ENCODE assay signal across 30 cellular contexts in the genomic region with DNA sequence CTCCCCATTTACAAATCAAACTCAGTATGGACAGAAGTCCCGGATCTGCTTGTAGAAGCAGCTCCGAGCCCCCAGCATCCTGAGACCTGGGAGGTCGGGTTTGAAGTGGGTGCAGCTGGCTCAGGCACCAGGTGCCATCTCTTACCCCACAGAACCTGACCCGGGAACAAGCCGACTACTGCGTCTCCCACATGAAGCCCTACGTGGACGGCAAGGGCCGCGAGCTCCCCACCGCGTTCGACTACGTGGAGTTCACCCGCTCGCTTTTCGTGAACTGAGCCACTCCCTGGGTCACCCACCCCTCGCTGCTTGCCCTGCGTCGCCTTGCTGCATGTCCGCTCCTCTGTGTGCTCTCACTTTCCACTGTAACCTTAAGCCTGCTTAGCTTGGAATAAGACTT. TPM values are rescaled to one million over a fixed set of nuclear protein-coding genes. Genes with fewer than 3 reads are reported as not detected.
DNase-seq lines count a peak whose midpoint lies in the region; ATAC-seq and TF ChIP-seq lines count a peak whose summit lies in the region.
"Had no signal": no experiment of that assay in that cellular context is flagged by ENCODE, and none has a peak within 500 bp of the region (broad histone marks: within the 10 kb centered on the region; RNA-seq: fewer than 3 reads in every experiment).

No MANE protein-coding gene starts in this region.

- H3K9me2 ChIP-seq in PC-9 (ENCODE audit: insufficient read depth) = no peaks in the 10 kb centered on the region

- CTCF ChIA-PET in PC-9 (lab: Charles Lee) = no interaction called here
- CTCF ChIA-PET in activated CD4-positive, alpha-beta T cell treated with anti-CD3 and anti-CD28 coated beads for 36 hours (lab: Charles Lee) = interaction anchor here (0.6 to 1.3 kb wide), 2 partner anchors 292 to 434 kb away, joined by 4 to 5 read pairs; no protein-coding TSS in a partner anchor

- H4K20me1 ChIP-seq in PC-9 (ENCODE audit: insufficient read depth) = no peaks in the 10 kb centered on the region

- no peaks in the 10 kb centered on the region for H3K9me3 ChIP-seq in PC-9 (ENCODE audit: insufficient read depth, low read depth)
- H3K9me3 ChIP-seq in gastroesophageal sphincter = no peaks in the 10 kb centered on the region
- H3K9me3 ChIP-seq: heart left ventricle, right lobe of liver had no signal

- WGBS in gastroesophageal sphincter (ENCODE audit: low coverage in 1 of 2), 2 donors = 83 to 93% methylated on average over 11 to 17 of the region's 21 CpGs

- BruUV-seq in PC-9 (replicated peaks; lab: Mats Ljungman, UMichigan) = TSS peak; percentile 20

- no peak for TF ChIP-seq POLR2A in gastroesophageal sphincter (IDR thresholded peaks at IDR 0.05)

- H3K4me2 ChIP-seq in PC-9 = no peak overlapping the region

- no peak overlapping the region for H3K27ac ChIP-seq in PC-9
- H3K27ac ChIP-seq in gastroesophageal sphincter = peak overlapping the region in 3 of 4 donors; percentile 21 to 89 (median 31)
- H3K27ac ChIP-seq: parathyroid adenoma, right lobe of liver had no signal

- H3K36me3 ChIP-seq in PC-9 (ENCODE audit: low read depth) = peaks cover 11% of the 10 kb centered on the region
- H3K36me3 ChIP-seq in gastroesophageal sphincter = peaks cover 0 to 67% of the 10 kb centered on the region in 2 donors

- POLR2A ChIA-PET in PC-9 (lab: Charles Lee; ENCODE audit: unreplicated experiment) = no interaction called here
- POLR2A ChIA-PET in activated CD4-positive, alpha-beta T cell treated with anti-CD3 and anti-CD28 coated beads for 36 hours (lab: Charles Lee) = interaction anchor here (0.6 to 0.9 kb wide), 2 partner anchors 12 to 258 kb away, joined by 3 to 5 read pairs; no protein-coding TSS in a partner anchor

- no peaks in the 10 kb centered on the region for H3K27me3 Mint-ChIP-seq in activated T-cell treated with anti-CD3 and anti-CD28 coated beads, Interleukin-2, amount 50 U/mL, for 72 hours (ENCODE audit: low read depth)
- no peaks in the 10 kb centered on the region for H3K27me3 Mint-ChIP-seq in progenitor cell of endocrine pancreas
- H3K27me3 Mint-ChIP-seq in activated CD4-positive, alpha-beta T cell treated with anti-CD3 and anti-CD28 coated beads for 36 hours = no peaks in the 10 kb centered on the region
- H3K27me3 Mint-ChIP-seq: activated CD8-positive, alpha-beta T cell treated with anti-CD3 and anti-CD28 coated beads for 36 hours; activated naive CD4-positive, alpha-beta T cell treated with anti-CD3 and anti-CD28 coated beads, Interleukin-2, amount 50 U/mL, for 24 hours; naive thymus-derived CD4-positive, alpha-beta T cell; T-cell had no signal

- no peaks in the 10 kb centered on the region for H3K79me2 ChIP-seq in PC-9 (ENCODE audit: low read depth)
- H3K79me2 ChIP-seq: parathyroid adenoma had no signal

- peaks cover 32% of the 10 kb centered on the region for H3K4me1 ChIP-seq in PC-9 (replicated peaks; ENCODE audit: insufficient read depth)
- peaks cover 3 to 48% (median 27%) of the 10 kb centered on the region in 3 donors for H3K4me1 ChIP-seq in gastroesophageal sphincter
- H3K4me1 ChIP-seq: parathyroid adenoma had no signal

- H3F3A ChIP-seq in PC-9 (ENCODE audit: insufficient read depth, low read depth) = peaks cover 53% of the 10 kb centered on the region; the same call in 1 of the 2 replicates

- no peak overlapping the region for H3K4me3 Mint-ChIP-seq in activated T-cell treated with anti-CD3 and anti-CD28 coated beads, Interleukin-2, amount 50 U/mL, for 72 hours
- H3K4me3 Mint-ChIP-seq in progenitor cell of endocrine pancreas (ENCODE audit: low read depth) = no peak overlapping the region
- no peak overlapping the region for H3K4me3 Mint-ChIP-seq in activated CD4-positive, alpha-beta T cell treated with anti-CD3 and anti-CD28 coated beads for 36 hours
- H3K4me3 Mint-ChIP-seq: activated CD8-positive, alpha-beta T cell treated with anti-CD3 and anti-CD28 coated beads for 36 hours; activated naive CD4-positive, alpha-beta T cell treated with anti-CD3 and anti-CD28 coated beads, Interleukin-2, amount 50 U/mL, for 24 hours; activated T-cell treated with anti-CD3 and anti-CD28 coated beads, Interleukin-2, amount 50 U/mL, for 4 hours; CD8-positive, alpha-beta T cell; naive thymus-derived CD4-positive, alpha-beta T cell; T-cell had no signal

- H3K36me3 Mint-ChIP-seq in activated T-cell treated with anti-CD3 and anti-CD28 coated beads, Interleukin-2, amount 50 U/mL, for 72 hours (ENCODE audit: insufficient read depth in 2 of 2) = peaks cover 3 to 12% of the 10 kb centered on the region in 2 donors
- peaks cover 12% of the 10 kb centered on the region for H3K36me3 Mint-ChIP-seq in progenitor cell of endocrine pancreas (ENCODE audit: insufficient read depth)
- peaks cover 27% of the 10 kb centered on the region for H3K36me3 Mint-ChIP-seq in activated CD4-positive, alpha-beta T cell treated with anti-CD3 and anti-CD28 coated beads for 36 hours (ENCODE audit: low read depth)

- DNase-seq in activated T-cell treated with anti-CD3 and anti-CD28 coated beads, Interleukin-2, amount 50 U/mL, for 72 hours = no peak
- no peak for DNase-seq in activated T-cell treated with anti-CD3 and anti-CD28 coated beads for 4 hours
- no peak for DNase-seq in PC-9
- DNase-seq in progenitor cell of endocrine pancreas (ENCODE audit: low spot score, unreplicated experiment) = no peak
- no peak for DNase-seq in activated CD4-positive, alpha-beta T cell treated with anti-CD3 and anti-CD28 coated beads for 36 hours
- no peak for DNase-seq in SW 1271 (lab: John Stamatoyannopoulos, UW)
- DNase-seq: activated CD4-positive, CD25-positive, alpha-beta regulatory T cell treated with anti-CD3 and anti-CD28 coated beads, Interleukin-2, amount 50 U/mL, for 72 hours; activated CD8-positive, alpha-beta T cell treated with anti-CD3 and anti-CD28 coated beads for 36 hours; activated T-cell treated with anti-CD3 and anti-CD28 coated beads, Interleukin-2, amount 50 U/mL, for 4 hours; AML-193; CD8-positive, alpha-beta T cell; cerebellar nuclear complex; effector CD4-positive, alpha-beta T cell; erythroblast; KBM-7; naive thymus-derived CD4-positive, alpha-beta T cell; NCI-H1417 treated with DMSO at 0.1 percent for 48 hours; NCI-H2107; NCI-H446; OCI-M1; SHP77 treated with DMSO at 0.1 percent for 48 hours; stimulated activated CD4-positive, alpha-beta T cell treated with anti-CD3 and anti-CD28 coated beads, Interleukin-15, amount 100 ng/mL, for 24 hours; T-cell; trophoblast cell had no signal

- H3K9me3 Mint-ChIP-seq in activated T-cell treated with anti-CD3 and anti-CD28 coated beads, Interleukin-2, amount 50 U/mL, for 72 hours = no peaks in the 10 kb centered on the region
- no peaks in the 10 kb centered on the region for H3K9me3 Mint-ChIP-seq in progenitor cell of endocrine pancreas (ENCODE audit: low read depth)
- no peaks in the 10 kb centered on the region for H3K9me3 Mint-ChIP-seq in activated CD4-positive, alpha-beta T cell treated with anti-CD3 and anti-CD28 coated beads for 36 hours (ENCODE audit: low read depth)
- H3K9me3 Mint-ChIP-seq: activated CD8-positive, alpha-beta T cell treated with anti-CD3 and anti-CD28 coated beads for 36 hours; activated naive CD4-positive, alpha-beta T cell treated with anti-CD3 and anti-CD28 coated beads, Interleukin-2, amount 50 U/mL, for 24 hours; activated T-cell treated with anti-CD3 and anti-CD28 coated beads, Interleukin-2, amount 50 U/mL, for 4 hours; CD8-positive, alpha-beta T cell; naive thymus-derived CD4-positive, alpha-beta T cell; T-cell had no signal

- ATAC-seq in activated T-cell treated with anti-CD3 and anti-CD28 coated beads, Interleukin-2, amount 50 U/mL, for 72 hours (replicated peaks in 1 of 2) = no peak
- no peak for ATAC-seq in gastroesophageal sphincter
- ATAC-seq in activated CD4-positive, alpha-beta T cell treated with anti-CD3 and anti-CD28 coated beads for 36 hours = no peak
- ATAC-seq in GM19324 (IDR thresholded peaks at IDR 0.05; ENCODE audit: low FRiP score, unreplicated experiment) = no peak
- ATAC-seq: activated CD8-positive, alpha-beta T cell treated with anti-CD3 and anti-CD28 coated beads for 36 hours; activated T-cell treated with anti-CD3 and anti-CD28 coated beads, Interleukin-2, amount 50 U/mL, for 4 hours; CD8-positive, alpha-beta T cell; heart left ventricle; naive thymus-derived CD4-positive, alpha-beta T cell; right lobe of liver; T-cell had no signal

- TF ChIP-seq EP300 in gastroesophageal sphincter (IDR thresholded peaks at IDR 0.05) = no peak

- H3K27me3 ChIP-seq in PC-9 (ENCODE audit: insufficient read depth, low read depth) (no peaks in the 10 kb centered on the region), gastroesophageal sphincter (no peaks in the 10 kb centered on the region)
- H3K27me3 ChIP-seq: heart left ventricle, right lobe of liver had no signal

- H3K27ac Mint-ChIP-seq in activated T-cell treated with anti-CD3 and anti-CD28 coated beads, Interleukin-2, amount 50 U/mL, for 72 hours = peak overlapping the region; percentile 1
- H3K27ac Mint-ChIP-seq in progenitor cell of endocrine pancreas = peak overlapping the region; percentile 80
- no peak overlapping the region for H3K27ac Mint-ChIP-seq in activated CD4-positive, alpha-beta T cell treated with anti-CD3 and anti-CD28 coated beads for 36 hours
- H3K27ac Mint-ChIP-seq: activated CD8-positive, alpha-beta T cell treated with anti-CD3 and anti-CD28 coated beads for 36 hours; activated naive CD4-positive, alpha-beta T cell treated with anti-CD3 and anti-CD28 coated beads, Interleukin-2, amount 50 U/mL, for 24 hours; CD8-positive, alpha-beta T cell; T-cell had no signal

- intact Hi-C loops in PC-9 (cut with micrococcal nuclease; ENCODE audit: unreplicated experiment) = no loop called here
- intact Hi-C loops in activated CD4-positive, alpha-beta T cell treated with anti-CD3 and anti-CD28 coated beads for 36 hours (cut with DNase I, micrococcal nuclease) = no loop called here

- H3K4me3 ChIP-seq in PC-9 = no peak overlapping the region
- no peak overlapping the region for H3K4me3 ChIP-seq in gastroesophageal sphincter
- H3K4me3 ChIP-seq: heart left ventricle, right lobe of liver had no signal

- no peaks in the 10 kb centered on the region for H3K4me1 Mint-ChIP-seq in activated T-cell treated with anti-CD3 and anti-CD28 coated beads, Interleukin-2, amount 50 U/mL, for 72 hours (ENCODE audit: low read depth)
- peaks cover 2% of the 10 kb centered on the region for H3K4me1 Mint-ChIP-seq in progenitor cell of endocrine pancreas (ENCODE audit: low read depth)
- H3K4me1 Mint-ChIP-seq in activated CD4-positive, alpha-beta T cell treated with anti-CD3 and anti-CD28 coated beads for 36 hours = no peaks in the 10 kb centered on the region
- H3K4me1 Mint-ChIP-seq: activated naive CD4-positive, alpha-beta T cell treated with anti-CD3 and anti-CD28 coated beads, Interleukin-2, amount 50 U/mL, for 24 hours; T-cell had no signal

- no peak overlapping the region for H2AFZ ChIP-seq in PC-9
- H2AFZ ChIP-seq: parathyroid adenoma had no signal

- TF ChIP-seq CTCF in PC-9 (conservative IDR thresholded peaks at IDR 0.05) (no peak), gastroesophageal sphincter (IDR thresholded peaks at IDR 0.05) (no peak), progenitor cell of endocrine pancreas (IDR thresholded peaks at IDR 0.05; ENCODE audit: unreplicated experiment) (no peak)

RNA-seq across cellular contexts. Expression of a gene that starts 23.6 kb away (rescaled TPM):
- 10 to 100 TPM; 27.1 to 31.2 TPM for total RNA-seq in activated T-cell treated with anti-CD3 and anti-CD28 coated beads, Interleukin-2, amount 50 U/mL, for 72 hours
- total RNA-seq in PC-9 (2021) (225 and 263 TPM in 2 replicates), gastroesophageal sphincter (10 to 100 TPM; 28.3 to 47.0 (median 37.7) TPM), progenitor cell of endocrine pancreas (83.4 and 85.4 TPM in 2 replicates)
- total RNA-seq in activated CD4-positive, alpha-beta T cell treated with anti-CD3 and anti-CD28 coated beads for 36 hours = 10 to 100 TPM; 26.7 to 35.7 TPM

RNA-seq across cellular contexts. Expression of a gene that starts 56.0 kb away (rescaled TPM):
- total RNA-seq in activated T-cell treated with anti-CD3 and anti-CD28 coated beads, Interleukin-2, amount 50 U/mL, for 72 hours = 100 to 1,000 TPM; 448 to 582 TPM
- total RNA-seq in PC-9 (2021) (539 and 738 TPM in 2 replicates), gastroesophageal sphincter (100 to 1,000 TPM; 209 to 355 (median 256) TPM), progenitor cell of endocrine pancreas (563 and 571 TPM in 2 replicates)
- 100 to 1,000 TPM; 673 to 682 TPM for total RNA-seq in activated CD4-positive, alpha-beta T cell treated with anti-CD3 and anti-CD28 coated beads for 36 hours
